9 cellular contexts compared by ENCODE assay signal in genomic region chr17:68613739-68614298, GRCh38. TPM values are rescaled to one million over a fixed set of nuclear protein-coding genes. Genes with fewer than 3 reads are reported as not detected.
DNase-seq lines count a peak whose midpoint lies in the region; ATAC-seq, FAIRE-seq and TF ChIP-seq lines count a peak whose summit lies in the region.
"Had no signal": no experiment of that assay in that cellular context is flagged by ENCODE, and none has a peak within 500 bp of the region (broad histone marks: within the 10 kb centered on the region; RNA-seq: fewer than 3 reads in every experiment).

No MANE protein-coding gene starts in this region.

- H3K27me3 Mint-ChIP-seq in T-helper 17 cell: peaks cover 31% of the 10 kb centered on the region

- H3K36me3 ChIP-seq in small intestine (ENCODE audit: control insufficient read depth in 2 of 2, insufficient read depth in 2 of 2, low read length in 2 of 2): no peaks in the 10 kb centered on the region

- no peak for DNase-seq in AG04450 (ENCODE audit: low read depth, low spot score)
- peak; percentile 67 for DNase-seq in NCI-H1694 (lab: John Stamatoyannopoulos, UW)
- no peak for DNase-seq in T-helper 17 cell
- peak; percentile 10 for DNase-seq in glomerular endothelial cell (ENCODE audit: extremely low read depth, low read depth, low spot score)
- peak; percentile 20 for DNase-seq in small intestine
- DNase-seq in DMS114 treated with DMSO at 0.1 percent for 48 hours (lab: John Stamatoyannopoulos, UW; ENCODE audit: unreplicated experiment): no peak

- WGBS in small intestine, 3 donors: 37 to 44% (median 43%) methylated on average over 5 of the region's 5 CpGs

- peaks cover 3% of the 10 kb centered on the region; the same call in 1 of the 2 replicates for H3K9me3 ChIP-seq in AG04450 (ENCODE audit: control insufficient read depth, insufficient read depth, low read length)
- peaks cover 7% of the 10 kb centered on the region for H3K9me3 ChIP-seq in T-helper 17 cell (ENCODE audit: control insufficient read depth, low read length, poor library complexity, severe bottlenecking)
- H3K9me3 ChIP-seq in small intestine (ENCODE audit: control insufficient read depth, low read depth): no peaks in the 10 kb centered on the region

- H3K36me3 Mint-ChIP-seq in T-helper 17 cell (ENCODE audit: low read depth): no peaks in the 10 kb centered on the region

- H3K27me3 ChIP-seq in AG04450 (ENCODE audit: control insufficient read depth, insufficient read depth, low read length) (no peaks in the 10 kb centered on the region), small intestine (ENCODE audit: control insufficient read depth in 2 of 2, insufficient read depth in 2 of 2, low read length in 2 of 2) (no peaks in the 10 kb centered on the region)

- FAIRE-seq in small intestine (lab: Jason Lieb, UNC): no peak

- no peak overlapping the region for H3K27ac ChIP-seq in AG04450 (ENCODE audit: low read depth, low read length)
- H3K27ac ChIP-seq in small intestine (ENCODE audit: low read depth in 1 of 2, low read length in 1 of 2): no peak overlapping the region

- ATAC-seq in T-helper 17 cell (peak; percentile 39), GM18502 (IDR thresholded peaks at IDR 0.05; ENCODE audit: poor library complexity, unreplicated experiment) (no peak)

- no peak overlapping the region for H3K4me3 ChIP-seq in AG04450 (ENCODE audit: low read depth, low read length)
- H3K4me3 ChIP-seq in small intestine (ENCODE audit: low read depth in 1 of 2, low read length in 2 of 2): no peak overlapping the region

- H3K4me3 Mint-ChIP-seq in T-helper 17 cell: no peak overlapping the region
- H3K4me3 Mint-ChIP-seq: stimulated activated naive CD8-positive, alpha-beta T cell treated with anti-CD3 and anti-CD28 coated beads, Interleukin-15, Interleukin-2, amounts not matched to agents 100 ng/mL and 50 ng/mL, for 24 hours had no signal

- TF ChIP-seq CTCF in AG04450 (IDR thresholded peaks at IDR 0.05; ENCODE audit: low read depth, low read length): peak; percentile 51
- TF ChIP-seq CTCF in GM12872 (IDR thresholded peaks at IDR 0.05; ENCODE audit: insufficient read depth, low read depth, low read length): peak; percentile 76

- no peak overlapping the region for H3K27ac Mint-ChIP-seq in T-helper 17 cell
- H3K27ac Mint-ChIP-seq: stimulated activated naive CD8-positive, alpha-beta T cell treated with anti-CD3 and anti-CD28 coated beads, Interleukin-15, Interleukin-2, amounts not matched to agents 100 ng/mL and 50 ng/mL, for 24 hours had no signal

- POLR2A ChIA-PET in AG04450 (lab: Yijun Ruan, JAX): no interaction called here

- CTCF ChIA-PET in AG04450 (lab: Charles Lee): interaction anchor here (0.6 to 1.8 kb wide), 14 partner anchors 9 to 428 kb away, joined by 3 to 13 read pairs (median 4); no protein-coding TSS in a partner anchor

- no peaks in the 10 kb centered on the region for H3K4me1 Mint-ChIP-seq in T-helper 17 cell

- H3K4me1 ChIP-seq in small intestine (ENCODE audit: control insufficient read depth in 2 of 2, insufficient read depth in 1 of 2, low read depth in 1 of 2, low read length in 1 of 2): no peaks in the 10 kb centered on the region

RNA-seq across cellular contexts. Expression of gene FAM20A, which starts 12.7 kb away (rescaled TPM):
- polyA plus RNA-seq in AG04450 (2011; rRNA removed) (not detected in 2 replicates), small intestine (1 to 10 TPM in 1 of 3 donors, not detected in 2; 4.4 TPM)
- not detected in 2 replicates for polyA minus RNA-seq in AG04450 (2011; rRNA and poly(A)+ RNA removed)
- total RNA-seq in T-helper 17 cell (under 1 TPM in 1 of 2 donors, not detected in 1; 0.42 TPM), glomerular endothelial cell (not detected in 2 replicates)

Comparison
In these comparisons a context has a peak if more than half of its experiments do, and no peak if none do; other contexts are left out.
1. DNase-seq: peak in NCI-H1694 (single experiment), glomerular endothelial cell (single experiment) and small intestine (single experiment); none in AG04450 (single experiment), T-helper 17 cell (0 of 3) and DMS114 treated with DMSO at 0.1 percent for 48 hours (single experiment).